In the genomic region with DNA sequence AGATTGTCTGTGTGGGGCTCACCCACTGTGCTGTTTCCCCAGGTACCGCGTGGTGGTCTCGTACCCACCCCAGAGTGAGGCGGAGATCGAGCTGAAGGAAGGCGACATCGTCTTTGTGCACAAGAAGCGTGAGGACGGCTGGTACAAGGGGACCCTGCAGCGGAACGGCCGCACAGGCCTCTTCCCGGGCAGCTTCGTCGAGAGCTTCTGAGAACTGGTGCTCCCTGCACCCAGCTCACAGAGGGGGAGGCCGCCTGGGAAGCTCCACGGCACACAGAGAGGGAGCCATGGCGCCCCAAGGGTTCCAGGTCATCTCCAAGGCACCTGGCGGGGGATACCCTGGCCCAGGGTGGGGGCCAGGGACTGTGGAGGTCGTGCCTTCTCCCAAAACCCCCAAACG, we compare ENCODE assay signal across 8 cellular contexts.
"Had no signal": no experiment of that assay in that cellular context is flagged by ENCODE, and none has a peak within 500 bp of the region (broad histone marks: within the 10 kb centered on the region; RNA-seq: fewer than 3 reads in every experiment).

No MANE protein-coding gene starts in this region.

- H3K27ac Mint-ChIP-seq: H9, IgD-negative memory B cell had no signal

- FAIRE-seq: H54, HTR-8/SVneo had no signal

- H3K27ac ChIP-seq: GM23248 had no signal

- H3K4me3 ChIP-seq: GM23248 had no signal

- H3K4me1 Mint-ChIP-seq: IgD-negative memory B cell had no signal

- H3K4me3 Mint-ChIP-seq: H9, IgD-negative memory B cell had no signal

- H3K9me3 Mint-ChIP-seq: H9, IgD-negative memory B cell had no signal

- H3K9ac ChIP-seq: GM23248 had no signal

- DNase-seq: GM23248, GOT3, H9, HCEC 1CT, KBM-7 had no signal

- H2AFZ ChIP-seq: GM23248 had no signal

- H3K36me3 Mint-ChIP-seq: IgD-negative memory B cell had no signal
